24 cellular contexts compared by ENCODE assay signal in the genomic region with DNA sequence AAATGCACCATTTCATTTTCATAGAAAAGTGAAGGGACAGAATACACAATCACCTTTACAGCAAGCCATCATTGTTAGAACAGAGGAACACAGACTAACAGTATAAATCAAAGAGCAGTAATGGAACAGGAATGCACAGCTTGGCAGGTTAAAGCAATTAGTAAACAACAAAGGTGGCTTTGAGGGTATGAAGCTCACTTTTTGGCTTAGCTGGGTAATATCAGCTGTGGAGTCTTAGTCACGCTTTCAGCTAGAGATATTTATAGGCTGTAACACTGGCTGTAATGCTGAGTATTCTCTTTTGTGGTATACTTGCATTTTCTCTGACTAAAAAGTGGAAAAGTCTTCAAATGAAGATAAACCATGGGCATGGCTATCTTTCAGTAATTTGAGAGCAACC.
"Had no signal": no experiment of that assay in that cellular context is flagged by ENCODE, and none has a peak within 500 bp of the region (broad histone marks: within the 10 kb centered on the region; RNA-seq: fewer than 3 reads in every experiment).

No MANE protein-coding gene starts in this region.

- DNase-seq: activated CD4-positive, alpha-beta memory T cell treated with anti-CD3 and anti-CD28 coated beads, Interleukin-2, amount 10 ng/mL, durations not matched to agents 7 days and 5 days; activated CD4-positive, alpha-beta T cell treated with anti-CD3 and anti-CD28 coated beads for 48 hours; activated CD4-positive, CD25-positive, alpha-beta regulatory T cell; activated naive CD4-positive, alpha-beta T cell; activated naive CD8-positive, alpha-beta T cell treated with anti-CD3 and anti-CD28 coated beads for 36 hours; activated T-cell treated with anti-CD3 and anti-CD28 coated beads, Interleukin-2, amount 50 U/mL, for 1 hour; amniotic stem cell; brain microvascular endothelial cell; effector CD8-positive, alpha-beta T cell; esophagus squamous epithelium; mesendoderm; spleen; stimulated activated CD8-positive, alpha-beta memory T cell treated with anti-CD3 and anti-CD28 coated beads, Interleukin-4, amount 100 ng/mL, for 48 hours; stimulated activated naive CD4-positive, alpha-beta T cell; T-helper 1 cell; T-helper 9 cell; upper lobe of right lung had no signal

- FAIRE-seq: endothelial cell of umbilical vein had no signal

- H3K4me3 ChIP-seq: coronary artery, esophagus squamous epithelium, spleen, upper lobe of right lung had no signal

- H3K27me3 ChIP-seq: brain microvascular endothelial cell, esophagus squamous epithelium, neutrophil, spleen, upper lobe of right lung had no signal

- H3K4me1 ChIP-seq: esophagus squamous epithelium, parathyroid adenoma, spleen, upper lobe of right lung had no signal

- ATAC-seq: activated T-helper 17 cell treated with anti-CD3 and anti-CD28 coated beads, Interleukin-2, amount 50 U/mL, for 72 hours; natural killer cell treated with Interleukin-12 subunit alpha and Interleukin-12 subunit beta and Interleukin-15 and Interleukin-18, amount 100 ng/mL, for 72 hours; sciatic nerve; upper lobe of right lung had no signal

- H3K27ac ChIP-seq: brain microvascular endothelial cell, coronary artery, esophagus squamous epithelium, neutrophil, parathyroid adenoma, spleen, upper lobe of right lung had no signal

- H3K9ac ChIP-seq: parathyroid adenoma had no signal

- H3K36me3 ChIP-seq: brain microvascular endothelial cell, esophagus squamous epithelium, neutrophil, spleen, upper lobe of right lung had no signal

- H3K79me2 ChIP-seq: parathyroid adenoma had no signal

- H2AFZ ChIP-seq: parathyroid adenoma had no signal
